ENCODE assay signal across 8 cellular contexts in genomic region chr7:13990984-13991790, GRCh38. TPM values are rescaled to one million over a fixed set of nuclear protein-coding genes. Genes with fewer than 3 reads are reported as not detected.
DNase-seq lines count a peak whose midpoint lies in the region; ATAC-seq, FAIRE-seq and TF ChIP-seq lines count a peak whose summit lies in the region.

No MANE protein-coding gene starts in this region.

- H3K4me1 ChIP-seq in gastroesophageal sphincter: peaks cover 0 to 17% (median 0%) of the 10 kb centered on the region in 3 donors

- ATAC-seq in GM21737 (IDR thresholded peaks at IDR 0.05; ENCODE audit: unreplicated experiment) (peak; percentile 67), gastroesophageal sphincter (peak; percentile 97)

- POLR2A ChIA-PET in RWPE1 (lab: Yijun Ruan, JAX; ENCODE audit: low non-redundant PET): no interaction called here

- no peak for FAIRE-seq in D721Med (lab: Jason Lieb, UNC)

- H3K27me3 Mint-ChIP-seq in neural crest cell (ENCODE audit: low read depth): no peaks in the 10 kb centered on the region

- no peaks in the 10 kb centered on the region for H3K9me3 ChIP-seq in gastroesophageal sphincter

- TF ChIP-seq EP300 in gastroesophageal sphincter (IDR thresholded peaks at IDR 0.05): no peak

- H3K27ac ChIP-seq in RWPE1: peak overlapping the region; percentile 92
- peak overlapping the region; percentile 86 to 89 (median 88) for H3K27ac ChIP-seq in gastroesophageal sphincter

- CTCF ChIA-PET in RWPE1 (lab: Yijun Ruan, JAX): interaction anchor here (0.6 kb wide), 2 partner anchors 467 to 1846 kb away, joined by 3 to 4 read pairs; no protein-coding TSS in a partner anchor

- H3K27me3 ChIP-seq in gastroesophageal sphincter: no peaks in the 10 kb centered on the region

- no peaks in the 10 kb centered on the region for H3K36me3 Mint-ChIP-seq in neural crest cell (ENCODE audit: low read depth)

- TF ChIP-seq POLR2A in gastroesophageal sphincter (IDR thresholded peaks at IDR 0.05): peak; percentile 9 to 17

- WGBS in gastroesophageal sphincter (ENCODE audit: low coverage in 1 of 2), 2 donors: 0% methylated on average over 5 to 15 of the region's 38 CpGs

- peaks cover 16% of the 10 kb centered on the region for H3K4me1 Mint-ChIP-seq in neural crest cell

- TF ChIP-seq CTCF in D721Med (IDR thresholded peaks at IDR 0.05; ENCODE audit: insufficient read depth, missing control alignments) (no peak), RWPE1 (conservative IDR thresholded peaks at IDR 0.05; ENCODE audit: low read depth) (no peak), gastroesophageal sphincter (IDR thresholded peaks at IDR 0.05) (peak in 3 of 4 experiments; percentile 28 to 52 (median 40)), neural crest cell (conservative IDR thresholded peaks at IDR 0.05) (no peak)

- H3K36me3 ChIP-seq in gastroesophageal sphincter: no peaks in the 10 kb centered on the region

- peak overlapping the region; percentile 69 to 90 for H3K4me3 ChIP-seq in gastroesophageal sphincter

- no peak overlapping the region for H3K27ac Mint-ChIP-seq in neural crest cell (ENCODE audit: unreplicated experiment)

- peak; percentile 41 for DNase-seq in D721Med (ENCODE audit: insufficient read length, low spot score)
- peak; percentile 82 to 88 for DNase-seq in Kasumi-1 (lab: John Stamatoyannopoulos, UW)
- DNase-seq in RWPE1 (ENCODE audit: low spot score): peak; percentile 98
- peak; percentile 39 for DNase-seq in activated gamma-delta T cell treated with anti-CD3 and anti-CD28 coated beads, Interleukin-2, amount 50 U/mL, for 16 hours (ENCODE audit: low read depth)
- DNase-seq in neural crest cell (ENCODE audit: low read depth, low spot score): peak; percentile 94
- peak; percentile 99 for DNase-seq in stromal cell of bone marrow (ENCODE audit: low read depth)

- no peak overlapping the region for H3K4me3 Mint-ChIP-seq in neural crest cell

- no peaks in the 10 kb centered on the region for H3K9me3 Mint-ChIP-seq in neural crest cell

RNA-seq across cellular contexts. Expression of gene ETV1, which starts 1.7 kb away (rescaled TPM):
- 10 to 100 TPM in 2 of 4 donors, 1 to 10 TPM in 2; 4.2 to 11.5 (median 7.3) TPM for total RNA-seq in gastroesophageal sphincter
- 89.4 and 104 TPM in 2 replicates for total RNA-seq in neural crest cell

Comparison
In these comparisons a context has a peak if more than half of its experiments do, and no peak if none do; other contexts are left out.
1. Peak in every context shown above with its lines: DNase-seq, ATAC-seq, H3K4me3 ChIP-seq and H3K27ac ChIP-seq.
2. DNase-seq: peak in every context shown above with its lines; median percentile 99 in stromal cell of bone marrow; 98 in RWPE1; 94 in neural crest cell; 85 in Kasumi-1; 41 in D721Med; 39 in activated gamma-delta T cell treated with anti-CD3 and anti-CD28 coated beads, Interleukin-2, amount 50 U/mL, for 16 hours.
3. CTCF ChIP-seq: peak in gastroesophageal sphincter (3 of 4); none in D721Med (single experiment), RWPE1 (single experiment) and neural crest cell (single experiment).